34 cellular contexts compared by ENCODE assay signal in genomic region chr21:21345872-21346271, GRCh38.
"Had no signal": no experiment of that assay in that cellular context is flagged by ENCODE, and none has a peak within 500 bp of the region (broad histone marks: within the 10 kb centered on the region; RNA-seq: fewer than 3 reads in every experiment).

No MANE protein-coding gene starts in this region.

- FAIRE-seq: astrocyte, bronchial epithelial cell had no signal

- H3K36me3 ChIP-seq: adrenal gland, ascending aorta, brain microvascular endothelial cell, breast epithelium, cardiac muscle cell had no signal

- H3K27me3 ChIP-seq: adrenal gland, ascending aorta, body of pancreas, brain microvascular endothelial cell, breast epithelium, cardiac muscle cell had no signal

- H3K4me1 ChIP-seq: adrenal gland, ascending aorta, body of pancreas, breast epithelium had no signal

- H3K27ac ChIP-seq: adrenal gland, ascending aorta, body of pancreas, brain microvascular endothelial cell, breast epithelium, cardiac muscle cell had no signal

- DNase-seq: activated effector memory CD4-positive, alpha-beta T cell treated with anti-CD3 and anti-CD28 coated beads, Interleukin-2, amount 50 U/mL, for 16 hours; activated effector memory CD4-positive, alpha-beta T cell treated with Interleukin-2 at 50 U/mL for 16 hours; activated gamma-delta T cell; activated gamma-delta T cell treated with Interleukin-2 at 50 U/mL for 16 hours; activated naive CD4-positive, alpha-beta T cell; activated naive CD4-positive, alpha-beta T cell treated with anti-CD3 and anti-CD28 coated beads for 36 hours; activated naive CD4-positive, alpha-beta T cell treated with anti-CD3 and anti-CD28 coated beads, Interleukin-2, amount 10 ng/mL, durations not matched to agents 7 days and 5 days; activated naive CD4-positive, alpha-beta T cell treated with anti-CD3 and anti-CD28 coated beads, Interleukin-2, amount 50 U/mL, for 16 hours; activated naive CD4-positive, alpha-beta T cell treated with Interleukin-2 at 50 U/mL for 16 hours; activated naive CD8-positive, alpha-beta T cell treated with anti-CD3 and anti-CD28 coated beads for 36 hours; activated naive CD8-positive, alpha-beta T cell treated with anti-CD3 and anti-CD28 coated beads, Interleukin-2, amount 10 ng/mL, durations not matched to agents 7 days and 5 days; activated naive CD8-positive, alpha-beta T cell treated with anti-CD3 and anti-CD28 coated beads, Interleukin-2, amount 50 U/mL, for 24 hours; activated T-cell treated with anti-CD3 and anti-CD28 coated beads, Interleukin-2, amount 50 U/mL, for 1 hour; activated T-cell treated with anti-CD3 and anti-CD28 coated beads, Interleukin-2, amount 50 U/mL, for 24 hours; activated T-cell treated with anti-CD3 and anti-CD28 coated beads, Interleukin-2, amount 50 U/mL, for 4 hours; activated T-cell treated with anti-CD3 and anti-CD28 coated beads, Interleukin-2, amount 50 U/mL, for 48 hours; activated T-cell treated with anti-CD3 and anti-CD28 coated beads, Interleukin-2, amount 50 U/mL, for 72 hours; adrenal gland; amniotic stem cell; amygdala; anterior cingulate cortex; aorta; body of pancreas; brain microvascular endothelial cell; caudate nucleus; central memory CD4-positive, alpha-beta T cell; cerebellar nuclear complex had no signal

- H3K4me3 ChIP-seq: adrenal gland, ascending aorta, body of pancreas, breast epithelium, cardiac muscle cell had no signal

- ATAC-seq: activated naive CD4-positive, alpha-beta T cell treated with anti-CD3 and anti-CD28 coated beads, Interleukin-2, amount 50 U/mL, for 72 hours; activated naive CD8-positive, alpha-beta T cell treated with anti-CD3 and anti-CD28 coated beads, Interleukin-2, amount 50 U/mL, for 24 hours; activated T-cell treated with anti-CD3 and anti-CD28 coated beads, Interleukin-2, amount 50 U/mL, for 4 hours; activated T-cell treated with anti-CD3 and anti-CD28 coated beads, Interleukin-2, amount 50 U/mL, for 72 hours; activated T-helper 17 cell treated with anti-CD3 and anti-CD28 coated beads, Interleukin-2, amount 50 U/mL, for 72 hours; body of pancreas had no signal
